In genomic region chr1:1783320-1783719, GRCh38 we compare ENCODE assay signal across 10 cellular contexts. TPM values are rescaled to one million over a fixed set of nuclear protein-coding genes. Genes with fewer than 3 reads are reported as not detected.
A peak's percentile ranks its signal among the peaks of the same experiment; 100 is the strongest.
DNase-seq lines count a peak whose midpoint lies in the region; ATAC-seq lines count a peak whose summit lies in the region.
"Had no signal": no experiment of that assay in that cellular context is flagged by ENCODE, and none has a peak within 500 bp of the region (broad histone marks: within the 10 kb centered on the region; RNA-seq: fewer than 3 reads in every experiment).

No MANE protein-coding gene starts in this region.

- H3K27ac Mint-ChIP-seq in activated CD4-positive, alpha-beta T cell treated with anti-CD3 and anti-CD28 coated beads, Interleukin-2, amount 10 ng/mL, durations not matched to agents 7 days and 5 days: peak overlapping the region; percentile 85
- peak overlapping the region; percentile 86 for H3K27ac Mint-ChIP-seq in activated CD8-positive, alpha-beta T cell treated with anti-CD3 and anti-CD28 coated beads, Interleukin-2, amount 10 ng/mL, durations not matched to agents 7 days and 5 days

- DNase-seq in activated CD4-positive, alpha-beta T cell treated with anti-CD3 and anti-CD28 coated beads, Interleukin-2, amount 10 ng/mL, durations not matched to agents 7 days and 5 days: no peak
- no peak for DNase-seq in activated CD4-positive, alpha-beta T cell treated with anti-CD3 and anti-CD28 coated beads, Interleukin-2, amount 50 U/mL, for 4 hours
- DNase-seq in activated CD8-positive, alpha-beta T cell treated with anti-CD3 and anti-CD28 coated beads, Interleukin-2, amount 10 ng/mL, durations not matched to agents 7 days and 5 days: no peak
- DNase-seq in substantia nigra (lab: John Stamatoyannopoulos, UW): no peak
- no peak for DNase-seq in NOMO-1 treated with dmso at 0.1 percent for 144 hours (lab: John Stamatoyannopoulos, UW; ENCODE audit: unreplicated experiment)
- no peak for DNase-seq in SKM-1 (lab: John Stamatoyannopoulos, UW; ENCODE audit: unreplicated experiment)
- no peak for DNase-seq in NCI-H1417 treated with DMSO at 0.1 percent for 48 hours (lab: John Stamatoyannopoulos, UW)
- DNase-seq: activated CD4-positive, alpha-beta T cell treated with anti-CD3 and anti-CD28 coated beads for 4 hours; BE2C had no signal

- H3K9me3 Mint-ChIP-seq in activated CD4-positive, alpha-beta T cell treated with anti-CD3 and anti-CD28 coated beads, Interleukin-2, amount 10 ng/mL, durations not matched to agents 7 days and 5 days: no peaks in the 10 kb centered on the region
- H3K9me3 Mint-ChIP-seq in activated CD8-positive, alpha-beta T cell treated with anti-CD3 and anti-CD28 coated beads, Interleukin-2, amount 10 ng/mL, durations not matched to agents 7 days and 5 days (ENCODE audit: insufficient read depth): no peaks in the 10 kb centered on the region

- H3K4me3 Mint-ChIP-seq in activated CD4-positive, alpha-beta T cell treated with anti-CD3 and anti-CD28 coated beads, Interleukin-2, amount 10 ng/mL, durations not matched to agents 7 days and 5 days: no peak overlapping the region
- H3K4me3 Mint-ChIP-seq in activated CD8-positive, alpha-beta T cell treated with anti-CD3 and anti-CD28 coated beads, Interleukin-2, amount 10 ng/mL, durations not matched to agents 7 days and 5 days: no peak overlapping the region

- H3K36me3 Mint-ChIP-seq in activated CD4-positive, alpha-beta T cell treated with anti-CD3 and anti-CD28 coated beads, Interleukin-2, amount 10 ng/mL, durations not matched to agents 7 days and 5 days (ENCODE audit: low read depth): peaks cover 41% of the 10 kb centered on the region
- peaks cover 41% of the 10 kb centered on the region for H3K36me3 Mint-ChIP-seq in activated CD8-positive, alpha-beta T cell treated with anti-CD3 and anti-CD28 coated beads, Interleukin-2, amount 10 ng/mL, durations not matched to agents 7 days and 5 days (ENCODE audit: low read depth)

- H3K27ac ChIP-seq in layer of hippocampus (ENCODE audit: low read depth, low read length) (peak overlapping the region; percentile 58), substantia nigra (ENCODE audit: low read depth, low read length, poor library complexity, severe bottlenecking) (peak overlapping the region; percentile 33)

- H3K4me1 Mint-ChIP-seq in activated CD4-positive, alpha-beta T cell treated with anti-CD3 and anti-CD28 coated beads, Interleukin-2, amount 10 ng/mL, durations not matched to agents 7 days and 5 days: peaks cover 46% of the 10 kb centered on the region
- H3K4me1 Mint-ChIP-seq in activated CD8-positive, alpha-beta T cell treated with anti-CD3 and anti-CD28 coated beads, Interleukin-2, amount 10 ng/mL, durations not matched to agents 7 days and 5 days (ENCODE audit: low read depth): peaks cover 47% of the 10 kb centered on the region

- H3K27me3 ChIP-seq in layer of hippocampus (ENCODE audit: control insufficient read depth, insufficient read depth, low read length): no peaks in the 10 kb centered on the region
- H3K27me3 ChIP-seq: BE2C had no signal

- POLR2A ChIA-PET in activated CD4-positive, alpha-beta T cell treated with anti-CD3 and anti-CD28 coated beads, Interleukin-2, amount 10 ng/mL, durations not matched to agents 7 days and 5 days (lab: Charles Lee): no interaction called here
- POLR2A ChIA-PET in activated CD8-positive, alpha-beta T cell treated with anti-CD3 and anti-CD28 coated beads, Interleukin-2, amount 10 ng/mL, durations not matched to agents 7 days and 5 days (lab: Charles Lee): interaction anchor here (0.6 kb wide), 1 partner anchor 37 kb away, joined by 3 read pairs; no protein-coding TSS in a partner anchor

- CTCF ChIA-PET in activated CD4-positive, alpha-beta T cell treated with anti-CD3 and anti-CD28 coated beads, Interleukin-2, amount 10 ng/mL, durations not matched to agents 7 days and 5 days (lab: Charles Lee): no interaction called here
- CTCF ChIA-PET in activated CD8-positive, alpha-beta T cell treated with anti-CD3 and anti-CD28 coated beads, Interleukin-2, amount 10 ng/mL, durations not matched to agents 7 days and 5 days (lab: Charles Lee): interaction anchor here (1.7 kb wide), 1 partner anchor 126 kb away, joined by 6 read pairs; no protein-coding TSS in a partner anchor

- no peak for ATAC-seq in activated CD8-positive, alpha-beta T cell treated with anti-CD3 and anti-CD28 coated beads, Interleukin-2, amount 10 ng/mL, durations not matched to agents 7 days and 5 days

- H3K27me3 Mint-ChIP-seq in activated CD4-positive, alpha-beta T cell treated with anti-CD3 and anti-CD28 coated beads, Interleukin-2, amount 10 ng/mL, durations not matched to agents 7 days and 5 days: no peaks in the 10 kb centered on the region
- no peaks in the 10 kb centered on the region for H3K27me3 Mint-ChIP-seq in activated CD8-positive, alpha-beta T cell treated with anti-CD3 and anti-CD28 coated beads, Interleukin-2, amount 10 ng/mL, durations not matched to agents 7 days and 5 days (ENCODE audit: low read depth)

RNA-seq across cellular contexts. Expression of gene NADK, which starts 5.0 kb away (rescaled TPM):
- 10 to 100 TPM; 76.6 to 78.7 TPM for total RNA-seq in activated CD4-positive, alpha-beta T cell treated with anti-CD3 and anti-CD28 coated beads, Interleukin-2, amount 10 ng/mL, durations not matched to agents 7 days and 5 days
- 10 to 100 TPM; 82.0 to 82.9 TPM for total RNA-seq in activated CD8-positive, alpha-beta T cell treated with anti-CD3 and anti-CD28 coated beads, Interleukin-2, amount 10 ng/mL, durations not matched to agents 7 days and 5 days

RNA-seq across cellular contexts. Expression of gene CDK11A, which starts 59.2 kb away (rescaled TPM):
- total RNA-seq in activated CD4-positive, alpha-beta T cell treated with anti-CD3 and anti-CD28 coated beads, Interleukin-2, amount 10 ng/mL, durations not matched to agents 7 days and 5 days: 10 to 100 TPM; 61.4 to 81.9 TPM
- total RNA-seq in activated CD8-positive, alpha-beta T cell treated with anti-CD3 and anti-CD28 coated beads, Interleukin-2, amount 10 ng/mL, durations not matched to agents 7 days and 5 days: 10 to 100 TPM; 83.6 to 85.8 TPM
